Comparison of ENCODE assay signal across 22 cellular contexts in the genomic region with DNA sequence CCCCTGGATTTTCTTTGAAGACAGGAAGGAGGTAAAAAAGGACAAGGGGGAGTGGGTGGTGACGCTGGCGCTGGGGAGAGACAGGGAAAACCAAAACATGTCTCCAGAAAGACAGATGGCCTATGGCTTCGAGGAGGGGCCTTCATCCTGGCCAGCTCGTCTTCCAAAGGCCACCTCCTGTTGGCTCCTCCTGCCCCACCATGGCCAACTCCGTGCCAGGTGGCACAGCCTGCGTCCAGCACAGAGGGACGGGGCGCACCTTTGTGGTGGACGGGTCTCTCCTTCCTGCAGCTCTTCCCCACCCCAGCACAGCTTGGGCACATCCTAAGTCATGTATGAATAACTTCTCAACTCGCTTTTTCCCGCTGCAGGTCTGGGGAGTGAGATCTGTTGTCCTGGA. TPM values are rescaled to one million over a fixed set of nuclear protein-coding genes. Genes with fewer than 3 reads are reported as not detected.
DNase-seq lines count a peak whose midpoint lies in the region; ATAC-seq and TF ChIP-seq lines count a peak whose summit lies in the region.
"Had no signal": no experiment of that assay in that cellular context is flagged by ENCODE, and none has a peak within 500 bp of the region (broad histone marks: within the 10 kb centered on the region; RNA-seq: fewer than 3 reads in every experiment).

No MANE protein-coding gene starts in this region.

- H3F3A ChIP-seq in GM23248 (ENCODE audit: insufficient read depth), result no peaks in the 10 kb centered on the region

- H3K27me3 ChIP-seq in HCT116 (ENCODE audit: insufficient read depth, low read length), result no peaks in the 10 kb centered on the region
- no peaks in the 10 kb centered on the region for H3K27me3 ChIP-seq in naive thymus-derived CD4-positive, alpha-beta T cell (ENCODE audit: control insufficient read depth in 2 of 2, insufficient read depth in 2 of 2, low read length in 2 of 2)
- no peaks in the 10 kb centered on the region for H3K27me3 ChIP-seq in GM23248 (replicated peaks; ENCODE audit: insufficient read depth)
- H3K27me3 ChIP-seq: SJSA1 had no signal

- H3K79me2 ChIP-seq in HCT116 (ENCODE audit: insufficient read depth, low read length), result no peaks in the 10 kb centered on the region
- no peaks in the 10 kb centered on the region for H3K79me2 ChIP-seq in GM23248 (ENCODE audit: insufficient read depth)

- no peaks in the 10 kb centered on the region for H4K20me1 ChIP-seq in HCT116 (ENCODE audit: insufficient read depth)
- no peaks in the 10 kb centered on the region for H4K20me1 ChIP-seq in GM23248 (ENCODE audit: insufficient read depth)

- intact Hi-C loops in Right ventricle myocardium inferior (cut with DNase I), result no loop called here
- intact Hi-C loops in left ventricle myocardium superior (cut with micrococcal nuclease), result no loop called here
- intact Hi-C loops in HCT116 (cut with micrococcal nuclease), result no loop called here
- intact Hi-C loops in naive thymus-derived CD4-positive, alpha-beta T cell (cut with micrococcal nuclease), result no loop called here
- intact Hi-C loops in natural killer cell (cut with micrococcal nuclease), result no loop called here

- BruUV-seq in HCT116 (replicated peaks; lab: Mats Ljungman, UMichigan), result no TSS peak

- no peak overlapping the region for H3K4me3 ChIP-seq in HCT116 (replicated peaks in 1 of 2; ENCODE audit: low read depth in 1 of 2, low read length in 2 of 2)
- no peak overlapping the region for H3K4me3 ChIP-seq in naive thymus-derived CD4-positive, alpha-beta T cell (ENCODE audit: low read length)
- no peak overlapping the region for H3K4me3 ChIP-seq in GM23248
- H3K4me3 ChIP-seq: SJSA1 had no signal

- H3K9me3 ChIP-seq in HCT116 (ENCODE audit: control insufficient read depth in 1 of 2, insufficient read depth in 1 of 2, low read depth in 1 of 2, low read length in 2 of 2) (no peaks in the 10 kb centered on the region), GM23248 (ENCODE audit: low read depth) (no peaks in the 10 kb centered on the region)
- no peaks in the 10 kb centered on the region for H3K9me3 ChIP-seq in naive thymus-derived CD4-positive, alpha-beta T cell (ENCODE audit: control insufficient read depth in 2 of 3, low read length in 3 of 3)
- H3K9me3 ChIP-seq: Caco-2, SJSA1 had no signal

- TF ChIP-seq RAD21 in HCT116 (IDR thresholded peaks at IDR 0.05; ENCODE audit: low read depth), result no peak

- H3K9ac ChIP-seq in HCT116 (ENCODE audit: low read length), result no peak overlapping the region
- H3K9ac ChIP-seq in GM23248, result no peak overlapping the region
- H3K9ac ChIP-seq: KMS-11 had no signal

- H3K27ac ChIP-seq in HCT116 (ENCODE audit: low read depth, low read length) (no peak overlapping the region), GM23248 (no peak overlapping the region)
- H3K27ac ChIP-seq in naive thymus-derived CD4-positive, alpha-beta T cell (ENCODE audit: low read depth, low read length), result no peak overlapping the region
- H3K27ac ChIP-seq: KMS-11, SJSA1 had no signal

- no peaks in the 10 kb centered on the region for H3K36me3 ChIP-seq in HCT116 (ENCODE audit: control insufficient read depth in 1 of 2, insufficient read depth in 2 of 2, low read length in 2 of 2)
- peaks cover 0 to 50% (median 0%) of the 10 kb centered on the region in 3 experiments for H3K36me3 ChIP-seq in naive thymus-derived CD4-positive, alpha-beta T cell (ENCODE audit: control insufficient read depth in 2 of 3, insufficient read depth in 3 of 3, low read length in 3 of 3)
- no peaks in the 10 kb centered on the region for H3K36me3 ChIP-seq in GM23248 (ENCODE audit: low read depth)
- H3K36me3 ChIP-seq: SJSA1 had no signal

- H2AFZ ChIP-seq in HCT116 (ENCODE audit: low read depth, low read length, poor library complexity, severe bottlenecking), result no peak overlapping the region
- no peak overlapping the region for H2AFZ ChIP-seq in GM23248

- H3K36me3 Mint-ChIP-seq in central memory CD8-positive, alpha-beta T cell (ENCODE audit: insufficient read depth), result peaks cover 8% of the 10 kb centered on the region
- peaks cover 0 to 22% (median 2%) of the 10 kb centered on the region in 5 donors for H3K36me3 Mint-ChIP-seq in naive thymus-derived CD4-positive, alpha-beta T cell
- no peaks in the 10 kb centered on the region for H3K36me3 Mint-ChIP-seq in natural killer cell

- CTCF ChIA-PET in HCT116 (lab: Charles Lee), result no interaction called here
- CTCF ChIA-PET in naive thymus-derived CD4-positive, alpha-beta T cell (lab: Charles Lee), result interaction anchor here (0.7 kb wide), 1 partner anchor 116 kb away, joined by 3 read pairs; no protein-coding TSS in a partner anchor

- H3K4me1 ChIP-seq in HCT116 (ENCODE audit: control insufficient read depth in 1 of 2, insufficient read depth in 2 of 2, low read length in 2 of 2) (peaks cover 5 to 18% of the 10 kb centered on the region in 2 experiments; a peak in 3 of 4 replicates), GM23248 (ENCODE audit: insufficient read depth) (no peaks in the 10 kb centered on the region)
- H3K4me1 ChIP-seq in naive thymus-derived CD4-positive, alpha-beta T cell (ENCODE audit: control insufficient read depth in 2 of 2, insufficient read depth in 2 of 2, low read length in 2 of 2), result peaks cover 3 to 6% of the 10 kb centered on the region in 2 donors
- H3K4me1 ChIP-seq: Caco-2, SJSA1 had no signal

- RAD21 ChIA-PET in HCT116 (lab: Charles Lee; ENCODE audit: low non-redundant PET in 1 of 2, low total read pairs in 2 of 2, uncharacterized antibody in 2 of 2, unreplicated experiment in 2 of 2), result no interaction called here

- peaks cover 6% of the 10 kb centered on the region for H3K4me1 Mint-ChIP-seq in central memory CD8-positive, alpha-beta T cell
- peaks cover 4 to 26% (median 10%) of the 10 kb centered on the region in 7 donors for H3K4me1 Mint-ChIP-seq in naive thymus-derived CD4-positive, alpha-beta T cell
- H3K4me1 Mint-ChIP-seq in natural killer cell, result no peaks in the 10 kb centered on the region

- TF ChIP-seq POLR2A in HCT116 (IDR thresholded peaks at IDR 0.05; ENCODE audit: borderline replicate concordance, extremely low read depth, insufficient read depth, insufficient read length), result no peak

- H3K27ac Mint-ChIP-seq in central memory CD8-positive, alpha-beta T cell (ENCODE audit: low read depth), result peak overlapping the region; percentile 70
- H3K27ac Mint-ChIP-seq in naive thymus-derived CD4-positive, alpha-beta T cell, result peak overlapping the region in 6 of 9 donors; percentile 53 to 83 (median 60)
- H3K27ac Mint-ChIP-seq in natural killer cell, result no peak overlapping the region

- H3K4me2 ChIP-seq in HCT116 (ENCODE audit: low read length), result peak overlapping the region; percentile 46
- H3K4me2 ChIP-seq in GM23248 (ENCODE audit: unreplicated experiment), result no peak overlapping the region
- H3K4me2 ChIP-seq: KMS-11 had no signal

- in situ Hi-C loops in GM23248 (cut with MboI), result no loop called here

- no peaks in the 10 kb centered on the region for H3K9me3 Mint-ChIP-seq in central memory CD8-positive, alpha-beta T cell
- no peaks in the 10 kb centered on the region for H3K9me3 Mint-ChIP-seq in naive thymus-derived CD4-positive, alpha-beta T cell
- no peaks in the 10 kb centered on the region for H3K9me3 Mint-ChIP-seq in natural killer cell

- DNase-seq in Right ventricle myocardium inferior (ENCODE audit: missing footprints) (peak; percentile 64), left ventricle myocardium superior (no peak), HCT116 (ENCODE audit: low read depth, low spot score) (no peak), GM23248 (no peak), natural killer cell (no peak)
- DNase-seq in central memory CD8-positive, alpha-beta T cell (ENCODE audit: low spot score in 2 of 2), result no peak
- no peak for DNase-seq in naive thymus-derived CD4-positive, alpha-beta T cell
- DNase-seq: CD4-positive, CD25-positive, alpha-beta regulatory T cell; DND-41; NCI-H1105; NCI-H1694; NCI-H2081; NCI-H2171; NCI-H345; NCI-H524; NCI-H774; NK-92 treated with Interleukin-12 subunit alpha and Interleukin-12 subunit beta, amount 100 ng/mL, for 24 hours had no signal

- TF ChIP-seq CTCF in HCT116 (IDR thresholded peaks at IDR 0.05 in 2 of 3, conservative IDR thresholded peaks at IDR 0.05 in 1 of 3; ENCODE audit: borderline replicate concordance in 1 of 3, insufficient read depth in 1 of 3, low read depth in 2 of 3, low read length in 2 of 3) (no peak), natural killer cell (IDR thresholded peaks at IDR 0.05) (no peak)

- H3K27me3 Mint-ChIP-seq in central memory CD8-positive, alpha-beta T cell, result no peaks in the 10 kb centered on the region
- H3K27me3 Mint-ChIP-seq in naive thymus-derived CD4-positive, alpha-beta T cell, result no peaks in the 10 kb centered on the region
- no peaks in the 10 kb centered on the region for H3K27me3 Mint-ChIP-seq in natural killer cell (ENCODE audit: low read depth in 2 of 2)
- H3K27me3 Mint-ChIP-seq: CD4-positive, CD25-positive, alpha-beta regulatory T cell had no signal

- WGBS in GM23248 (ENCODE audit: low coverage in 1 of 2, low lambda C conversion rate in 2 of 2, missing lambda C conversion rate in 2 of 2), 2 experiments, result 83 to 88% methylated on average over 11 of the region's 11 CpGs

- ATAC-seq in Right ventricle myocardium inferior (no peak), left ventricle myocardium superior (no peak), HCT116 (no peak), GM18520 (IDR thresholded peaks at IDR 0.05; ENCODE audit: unreplicated experiment) (no peak), natural killer cell (no peak)
- ATAC-seq in central memory CD8-positive, alpha-beta T cell (replicated peaks; ENCODE audit: extremely low read depth, poor library complexity, severe bottlenecking), result no peak
- ATAC-seq in naive thymus-derived CD4-positive, alpha-beta T cell, result no peak
- ATAC-seq: Panc1 had no signal

- H3K9me2 ChIP-seq in HCT116 (ENCODE audit: insufficient read depth) (no peaks in the 10 kb centered on the region), GM23248 (ENCODE audit: insufficient read depth) (no peaks in the 10 kb centered on the region)

- POLR2A ChIA-PET in HCT116 (lab: Charles Lee), result interaction anchor here (1.2 kb wide), 1 partner anchor 164 kb away, joined by 3 read pairs; no protein-coding TSS in a partner anchor
- POLR2A ChIA-PET in naive thymus-derived CD4-positive, alpha-beta T cell (lab: Charles Lee), result interaction anchor here (1.2 kb wide), 1 partner anchor 13 kb away, joined by 6 read pairs; no protein-coding TSS in a partner anchor

- no peak overlapping the region for H3K4me3 Mint-ChIP-seq in central memory CD8-positive, alpha-beta T cell
- H3K4me3 Mint-ChIP-seq in naive thymus-derived CD4-positive, alpha-beta T cell, result no peak overlapping the region
- H3K4me3 Mint-ChIP-seq in natural killer cell, result no peak overlapping the region
- H3K4me3 Mint-ChIP-seq: CD4-positive, CD25-positive, alpha-beta regulatory T cell had no signal

RNA-seq across cellular contexts. Expression of gene IGSF9B, which starts 22.7 kb away (rescaled TPM):
- total RNA-seq in Right ventricle myocardium inferior (41.7 TPM), left ventricle myocardium superior (34.5 TPM), HCT116 (2021; ENCODE audit: unreplicated experiment) (12.4 TPM), natural killer cell (1 to 10 TPM; 2.2 to 6.1 (median 4.3) TPM)
- polyA plus RNA-seq in HCT116 (2012), result 4.1 and 5.2 TPM in 2 replicates
- total RNA-seq in naive thymus-derived CD4-positive, alpha-beta T cell, result 100 to 1,000 TPM in 1 of 5 experiments, 10 to 100 TPM in 4; 17.6 to 155 (median 24.1) TPM
- 1 to 10 TPM; 1.2 to 2.3 TPM for polyA plus RNA-seq in naive thymus-derived CD4-positive, alpha-beta T cell
- 0.51 TPM in 1 of 2 replicates, not detected in the other for total RNA-seq in GM23248 (2014; rRNA removed; shearing (Covaris generic))
- 0.04 TPM in 1 of 2 replicates, not detected in the other for polyA plus RNA-seq in GM23248 (2016; fragmentation: Nextera tagmentation; extraction: Ambion mirVana)
- total RNA-seq: SJSA1 had no signal

Comparison
In these comparisons a context has a peak if more than half of its experiments do, and no peak if none do; other contexts are left out.
1. H3K27ac Mint-ChIP-seq: peak in central memory CD8-positive, alpha-beta T cell (single experiment) and naive thymus-derived CD4-positive, alpha-beta T cell (6 of 9); none in natural killer cell (0 of 2).